8 cellular contexts compared by ENCODE assay signal in genomic region chr5:73565969-73566547, GRCh38. TPM values are rescaled to one million over a fixed set of nuclear protein-coding genes. Genes with fewer than 3 reads are reported as not detected.
DNase-seq lines count a peak whose midpoint lies in the region; FAIRE-seq and TF ChIP-seq lines count a peak whose summit lies in the region.

No MANE protein-coding gene starts in this region.

- H3K9ac ChIP-seq in HUES64 (ENCODE audit: low read depth, low read length) = peak overlapping the region; percentile 89

- H3K27ac Mint-ChIP-seq in chondrocyte (ENCODE audit: unreplicated experiment) = peak overlapping the region; percentile 100
- H3K27ac Mint-ChIP-seq in nephron = peak overlapping the region; percentile 95 to 99 (median 99)

- H3K4me1 ChIP-seq in HUES64 (ENCODE audit: insufficient read depth, low read length) = peaks cover 12% of the 10 kb centered on the region

- no peaks in the 10 kb centered on the region for H3K9me3 ChIP-seq in HUES64 (ENCODE audit: insufficient read depth, low read depth, low read length)

- H3K27me3 Mint-ChIP-seq in chondrocyte (ENCODE audit: low read depth) (no peaks in the 10 kb centered on the region), nephron (ENCODE audit: low read depth) (no peaks in the 10 kb centered on the region)

- H3K36me3 ChIP-seq in HUES64 (ENCODE audit: insufficient read depth, low read length) = peaks cover 39% of the 10 kb centered on the region

- under 1% methylated on average over 7 of the region's 8 CpGs for WGBS in HUES64

- H3K36me3 Mint-ChIP-seq in chondrocyte (ENCODE audit: low read depth) (peaks cover 2% of the 10 kb centered on the region), nephron (ENCODE audit: low read depth) (peaks cover 15% of the 10 kb centered on the region)

- FAIRE-seq in H54 (lab: Jason Lieb, UNC) (no peak), D721Med (lab: Jason Lieb, UNC) (no peak)

- H3K4me3 ChIP-seq in GM12864 (ENCODE audit: low read depth, low read length) = peak overlapping the region; percentile 78
- H3K4me3 ChIP-seq in HUES64 (ENCODE audit: low read length) = peak overlapping the region; percentile 95

- TF ChIP-seq CTCF in GM12864 (IDR thresholded peaks at IDR 0.05; ENCODE audit: low read depth, low read length, missing control alignments) (no peak), chondrocyte (IDR thresholded peaks at IDR 0.05) (no peak), nephron (IDR thresholded peaks at IDR 0.05; ENCODE audit: unreplicated experiment in 3 of 3) (no peak), D721Med (IDR thresholded peaks at IDR 0.05; ENCODE audit: insufficient read depth, missing control alignments) (no peak)

- H3K9me3 Mint-ChIP-seq in chondrocyte (ENCODE audit: low read depth) = no peaks in the 10 kb centered on the region
- no peaks in the 10 kb centered on the region for H3K9me3 Mint-ChIP-seq in nephron

- H3K4me3 Mint-ChIP-seq in chondrocyte (ENCODE audit: unreplicated experiment) (peak overlapping the region; percentile 95), nephron (peak overlapping the region; percentile 97)

- peaks cover 25% of the 10 kb centered on the region for H3K4me1 Mint-ChIP-seq in chondrocyte (ENCODE audit: low read depth)
- H3K4me1 Mint-ChIP-seq in nephron = peaks cover 33% of the 10 kb centered on the region

- H3K27me3 ChIP-seq in HUES64 (ENCODE audit: insufficient read depth, low read length) = no peaks in the 10 kb centered on the region

- peak overlapping the region; percentile 62 for H3K27ac ChIP-seq in HUES64 (ENCODE audit: low read depth, low read length)

- DNase-seq in GM12864 (ENCODE audit: low read depth) (no peak), chondrocyte (ENCODE audit: low spot score) (no peak), AG08396 (ENCODE audit: low spot score) (no peak), H54 (ENCODE audit: insufficient read length, low spot score) (no peak), D721Med (ENCODE audit: insufficient read length, low spot score) (no peak)
- no peak for DNase-seq in stimulated activated CD4-positive, alpha-beta T cell treated with anti-CD3 and anti-CD28 coated beads, Interleukin-4, amount 100 ng/mL, for 24 hours

- no peak for TF ChIP-seq POLR2A in H54 (IDR thresholded peaks at IDR 0.05; ENCODE audit: low read depth, low read length)

RNA-seq across cellular contexts. Expression of gene UTP15, which starts 0.5 kb away (rescaled TPM):
- 22.2 TPM for polyA plus RNA-seq in HUES64 (2013, experiment 1 of 2)
- polyA plus RNA-seq in HUES64 (2013, experiment 2 of 2) = 17.6 TPM
- total RNA-seq in chondrocyte = 16.7 to 21.6 TPM (median 18.4 TPM) in 3 replicates

RNA-seq across cellular contexts. Expression of gene ANKRA2, which starts 0.6 kb away (rescaled TPM):
- 9.9 TPM for polyA plus RNA-seq in HUES64 (2013, experiment 1 of 2)
- 18.6 TPM for polyA plus RNA-seq in HUES64 (2013, experiment 2 of 2)
- 14.9 to 19.2 TPM (median 18.9 TPM) in 3 replicates for total RNA-seq in chondrocyte

RNA-seq across cellular contexts. Expression of gene ARHGEF28, which starts 59.9 kb away (rescaled TPM):
- polyA plus RNA-seq in HUES64 (2013, experiment 1 of 2) = 0.20 TPM
- 0.70 TPM for polyA plus RNA-seq in HUES64 (2013, experiment 2 of 2)
- total RNA-seq in chondrocyte = 9.3 to 20.1 TPM (median 10.1 TPM) in 3 replicates
